Comparison of ENCODE assay signal across 24 cellular contexts in the genomic region with DNA sequence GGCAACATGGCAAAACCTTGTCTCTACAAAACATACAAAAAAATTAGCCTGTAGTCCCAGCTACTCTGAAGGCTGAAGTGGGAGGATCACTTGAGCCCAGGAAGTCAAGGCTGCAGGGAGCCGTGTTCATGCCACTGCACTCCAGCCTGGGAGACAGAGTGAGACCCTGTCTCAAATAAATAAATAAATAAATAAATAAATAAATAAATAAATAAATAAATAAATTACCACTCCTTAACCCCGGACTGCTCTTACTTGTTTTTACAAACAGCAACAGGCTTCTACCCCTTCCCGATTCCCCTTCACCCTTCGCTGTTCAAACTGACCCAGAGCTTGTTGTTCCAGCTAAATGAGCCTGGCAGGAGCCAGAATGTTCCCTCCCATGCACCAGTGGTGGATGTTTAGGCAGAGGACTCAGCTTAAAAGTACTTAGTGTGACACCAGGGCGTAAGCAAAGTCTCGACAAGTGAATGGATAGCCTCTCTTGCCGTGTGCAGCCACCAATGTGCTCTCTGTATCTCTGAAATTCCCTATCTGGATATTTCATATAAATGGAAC. TPM values are rescaled to one million over a fixed set of nuclear protein-coding genes. Genes with fewer than 3 reads are reported as not detected.
"Had no signal": no experiment of that assay in that cellular context is flagged by ENCODE, and none has a peak within 500 bp of the region (broad histone marks: within the 10 kb centered on the region; RNA-seq: fewer than 3 reads in every experiment).

No MANE protein-coding gene starts in this region.

- H3K27ac Mint-ChIP-seq: activated naive CD4-positive, alpha-beta T cell treated with anti-CD3 and anti-CD28 coated beads for 36 hours; memory B cell; nephron; T-cell had no signal

- H3K36me3 Mint-ChIP-seq: memory B cell, T-cell had no signal

- H3K27me3 ChIP-seq: gastrocnemius medialis, sigmoid colon, upper lobe of right lung had no signal

- H3K9me3 ChIP-seq: esophagus muscularis mucosa, gastrocnemius medialis, sigmoid colon, thoracic aorta, upper lobe of right lung had no signal

- H3K9me3 Mint-ChIP-seq: activated naive CD4-positive, alpha-beta T cell treated with anti-CD3 and anti-CD28 coated beads for 36 hours; activated T-cell treated with anti-CD3 and anti-CD28 coated beads, Interleukin-2, amount 50 U/mL, for 4 hours; memory B cell; nephron; T-cell had no signal

- H3K4me1 ChIP-seq: esophagus muscularis mucosa, gastrocnemius medialis, sigmoid colon, upper lobe of right lung had no signal

- H3K4me1 Mint-ChIP-seq: T-cell had no signal

- DNase-seq: activated CD8-positive, alpha-beta memory T cell treated with anti-CD3 and anti-CD28 coated beads, Interleukin-2, amount 50 U/mL, for 4 hours; activated naive CD4-positive, alpha-beta T cell treated with anti-CD3 and anti-CD28 coated beads for 36 hours; activated T-cell treated with anti-CD3 and anti-CD28 coated beads, Interleukin-2, amount 50 U/mL, for 4 hours; cerebellar nuclear complex; dermis blood vessel endothelial cell; effector CD8-positive, alpha-beta T cell; gastrocnemius medialis; hypothalamus; nucleus accumbens; sigmoid colon; stimulated activated CD4-positive, alpha-beta T cell treated with anti-CD3 and anti-CD28 coated beads, Interleukin-15, amount 100 ng/mL, for 24 hours; stimulated activated CD4-positive, alpha-beta T cell treated with anti-CD3 and anti-CD28 coated beads, Interleukin-2, amount 100 ng/mL, for 48 hours; stimulated activated CD8-positive, alpha-beta memory T cell treated with anti-CD3 and anti-CD28 coated beads, Interleukin-4, amount 100 ng/mL, for 48 hours; stimulated activated naive CD4-positive, alpha-beta T cell; T-cell; upper lobe of right lung; WERI-Rb-1 had no signal

- H3K4me3 ChIP-seq: esophagus muscularis mucosa, gastrocnemius medialis, sigmoid colon, smooth muscle cell, thoracic aorta, upper lobe of right lung had no signal

- H3K4me2 ChIP-seq: smooth muscle cell had no signal

- H3K36me3 ChIP-seq: esophagus muscularis mucosa, gastrocnemius medialis, sigmoid colon, thoracic aorta, upper lobe of right lung, WERI-Rb-1 had no signal

- H3K4me3 Mint-ChIP-seq: activated naive CD4-positive, alpha-beta T cell treated with anti-CD3 and anti-CD28 coated beads for 36 hours; activated T-cell treated with anti-CD3 and anti-CD28 coated beads, Interleukin-2, amount 50 U/mL, for 4 hours; memory B cell; nephron; T-cell had no signal

- H3K27ac ChIP-seq: esophagus muscularis mucosa, gastrocnemius medialis, sigmoid colon, thoracic aorta, upper lobe of right lung, WERI-Rb-1 had no signal

- H3K27me3 Mint-ChIP-seq: T-cell had no signal

RNA-seq across cellular contexts. Expression of a gene that starts 21.5 kb away (rescaled TPM):
- total RNA-seq: activated naive CD4-positive, alpha-beta T cell treated with anti-CD3 and anti-CD28 coated beads for 36 hours; activated T-cell treated with anti-CD3 and anti-CD28 coated beads, Interleukin-2, amount 50 U/mL, for 4 hours; dermis blood vessel endothelial cell; esophagus muscularis mucosa; gastrocnemius medialis; mononuclear cell; myocyte; sigmoid colon; smooth muscle cell; T-cell; thoracic aorta; upper lobe of right lung had no signal
- polyA plus RNA-seq: smooth muscle cell had no signal

RNA-seq across cellular contexts. Expression of a gene that starts 22.5 kb away (rescaled TPM):
- total RNA-seq: activated naive CD4-positive, alpha-beta T cell treated with anti-CD3 and anti-CD28 coated beads for 36 hours; activated T-cell treated with anti-CD3 and anti-CD28 coated beads, Interleukin-2, amount 50 U/mL, for 4 hours; gastrocnemius medialis; mononuclear cell; sigmoid colon; T-cell; upper lobe of right lung had no signal
- polyA plus RNA-seq: smooth muscle cell had no signal
